In the genomic region with DNA sequence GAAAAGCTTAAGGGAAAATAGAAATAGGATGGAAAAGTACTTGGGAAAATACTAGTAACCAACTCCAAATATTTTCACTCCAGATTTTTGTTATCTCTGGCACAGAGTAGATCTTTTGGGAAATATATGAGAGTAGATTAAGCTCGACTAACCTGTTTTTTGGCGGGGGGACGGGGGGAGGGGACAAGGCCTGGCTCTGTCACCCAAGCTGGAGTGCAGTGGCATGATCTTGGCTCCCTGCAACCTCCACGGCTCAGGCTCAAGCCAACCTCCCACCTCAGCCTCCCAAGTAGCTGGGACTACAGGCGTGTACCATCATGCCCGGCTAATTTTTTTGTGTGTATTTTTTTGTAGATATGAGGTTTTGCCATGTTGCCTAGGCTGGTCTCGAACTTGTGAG, we compare ENCODE assay signal across 16 cellular contexts.
"Had no signal": no experiment of that assay in that cellular context is flagged by ENCODE, and none has a peak within 500 bp of the region (broad histone marks: within the 10 kb centered on the region; RNA-seq: fewer than 3 reads in every experiment).

No MANE protein-coding gene starts in this region.

- H3K27me3 Mint-ChIP-seq: activated naive CD8-positive, alpha-beta T cell treated with anti-CD3 and anti-CD28 coated beads, Interleukin-2, amount 50 U/mL, for 24 hours had no signal

- H3K27me3 ChIP-seq: colonic mucosa, foreskin keratinocyte, ovary, stomach, thyroid gland, vagina had no signal

- H3K9me3 ChIP-seq: colonic mucosa, ovary, stomach, thyroid gland, vagina had no signal

- H3K4me3 ChIP-seq: colonic mucosa, ovary, skin epidermis, stomach, thyroid gland, vagina had no signal

- H3K36me3 ChIP-seq: colonic mucosa, ovary, thyroid gland, vagina had no signal

- DNase-seq: activated CD4-positive, alpha-beta T cell treated with anti-CD3 and anti-CD28 coated beads, Interleukin-2, amount 50 U/mL, for 1 hour; activated CD4-positive, CD25-positive, alpha-beta regulatory T cell; activated gamma-delta T cell; activated naive CD8-positive, alpha-beta T cell treated with anti-CD3 and anti-CD28 coated beads, Interleukin-2, amount 50 U/mL, for 24 hours; activated T-cell treated with anti-CD3 and anti-CD28 coated beads, Interleukin-2, amount 50 U/mL, for 4 hours; caudate nucleus; colonic mucosa; head of caudate nucleus; ovary; stimulated activated CD4-positive, alpha-beta T cell treated with anti-CD3 and anti-CD28 coated beads, Interleukin-4, amount 100 ng/mL, for 4 hours; stomach; thyroid gland had no signal

- H3K9me3 Mint-ChIP-seq: activated naive CD8-positive, alpha-beta T cell treated with anti-CD3 and anti-CD28 coated beads, Interleukin-2, amount 50 U/mL, for 24 hours; activated T-cell treated with anti-CD3 and anti-CD28 coated beads, Interleukin-2, amount 50 U/mL, for 4 hours had no signal

- H3K27ac ChIP-seq: colonic mucosa, foreskin keratinocyte, ovary, vagina had no signal

- H3K4me3 Mint-ChIP-seq: activated naive CD8-positive, alpha-beta T cell treated with anti-CD3 and anti-CD28 coated beads, Interleukin-2, amount 50 U/mL, for 24 hours; activated T-cell treated with anti-CD3 and anti-CD28 coated beads, Interleukin-2, amount 50 U/mL, for 4 hours had no signal

- H3K4me1 ChIP-seq: colonic mucosa had no signal

- ATAC-seq: activated naive CD8-positive, alpha-beta T cell treated with anti-CD3 and anti-CD28 coated beads, Interleukin-2, amount 50 U/mL, for 24 hours; activated T-cell treated with anti-CD3 and anti-CD28 coated beads, Interleukin-2, amount 50 U/mL, for 4 hours; left lobe of liver had no signal
